In the genomic region with DNA sequence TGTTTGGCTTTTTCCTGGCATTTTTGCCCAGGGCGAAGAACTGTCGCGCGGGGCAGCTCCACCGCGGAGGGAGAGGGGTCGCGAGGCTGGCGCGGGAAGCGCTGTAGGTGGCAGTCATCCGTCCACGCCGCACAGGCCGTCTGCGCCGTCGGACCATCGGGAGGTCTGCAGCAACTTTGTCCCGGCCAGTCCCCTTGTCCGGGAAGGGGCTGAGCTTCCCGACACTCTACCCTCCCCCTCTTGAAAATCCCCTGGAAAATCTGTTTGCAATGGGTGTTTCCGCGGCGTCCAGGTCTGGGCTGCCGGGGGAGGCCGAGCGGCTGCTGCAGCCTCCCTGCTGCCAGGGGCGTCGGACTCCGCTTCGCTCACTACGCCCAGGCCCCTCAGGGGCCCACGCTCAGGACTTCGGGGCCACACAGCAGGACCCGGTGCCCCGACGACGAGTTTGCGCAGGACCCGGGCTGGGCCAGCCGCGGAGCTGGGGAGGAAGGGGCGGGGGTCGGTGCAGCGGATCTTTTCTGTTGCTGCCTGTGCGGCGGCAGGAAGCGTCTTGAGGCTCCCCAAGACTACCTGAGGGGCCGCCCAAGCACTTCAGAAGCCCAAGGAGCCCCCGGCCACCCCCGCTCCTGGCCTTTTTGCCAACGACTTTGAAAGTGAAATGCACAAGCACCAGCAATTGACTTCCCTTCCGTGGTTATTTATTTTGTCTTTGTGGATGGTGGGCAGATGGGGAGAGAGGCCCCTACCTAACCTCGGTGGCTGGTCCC, we compare ENCODE assay signal across 13 cellular contexts. TPM values are rescaled to one million over a fixed set of nuclear protein-coding genes. Genes with fewer than 3 reads are reported as not detected.
A peak's percentile ranks its signal among the peaks of the same experiment; 100 is the strongest.
DNase-seq lines count a peak whose midpoint lies in the region; ATAC-seq and TF ChIP-seq lines count a peak whose summit lies in the region.
"Had no signal": no experiment of that assay in that cellular context is flagged by ENCODE, and none has a peak within 500 bp of the region (broad histone marks: within the 10 kb centered on the region; RNA-seq: fewer than 3 reads in every experiment).

No MANE protein-coding gene starts in this region.

- H3K36me3 ChIP-seq in hepatocyte (replicated peaks; ENCODE audit: insufficient read depth, low read depth) (no peaks in the 10 kb centered on the region), Karpas-422 (ENCODE audit: insufficient read depth, low read length) (no peaks in the 10 kb centered on the region)
- H3K36me3 ChIP-seq: prostate gland had no signal

- H2AFZ ChIP-seq in hepatocyte: peak overlapping the region; percentile 29
- H2AFZ ChIP-seq in Karpas-422 (ENCODE audit: low read length): no peak overlapping the region

- peaks cover 40% of the 10 kb centered on the region for H3K4me1 Mint-ChIP-seq in activated CD4-positive, alpha-beta T cell treated with anti-CD3 and anti-CD28 coated beads, Interleukin-2, amount 10 ng/mL, durations not matched to agents 7 days and 5 days
- H3K4me1 Mint-ChIP-seq in stimulated activated naive B cell treated with anti-CD40 and anti-IgM and Interleukin-4, amounts not matched to agents 10 μg/mL and 1 μg/mL and 100 μg/mL, for 72 hours: peaks cover 29 to 64% of the 10 kb centered on the region in 2 donors

- CTCF ChIA-PET in activated CD4-positive, alpha-beta T cell treated with anti-CD3 and anti-CD28 coated beads, Interleukin-2, amount 10 ng/mL, durations not matched to agents 7 days and 5 days (lab: Charles Lee): interaction anchor here (1.5 to 14.5 kb wide), 6 partner anchors 8 to 152 kb away, joined by 3 to 257 read pairs (median 17); a partner anchor contains a TSS

- H3K27ac ChIP-seq in hepatocyte (no peak overlapping the region), Karpas-422 (ENCODE audit: low read length) (no peak overlapping the region)
- H3K27ac ChIP-seq: prostate gland had no signal

- POLR2A ChIA-PET in activated CD4-positive, alpha-beta T cell treated with anti-CD3 and anti-CD28 coated beads, Interleukin-2, amount 10 ng/mL, durations not matched to agents 7 days and 5 days (lab: Charles Lee): no interaction called here

- H3K27ac Mint-ChIP-seq in activated CD4-positive, alpha-beta T cell treated with anti-CD3 and anti-CD28 coated beads, Interleukin-2, amount 10 ng/mL, durations not matched to agents 7 days and 5 days: peak overlapping the region; percentile 64
- peak overlapping the region; percentile 79 for H3K27ac Mint-ChIP-seq in stimulated activated naive B cell treated with anti-CD40 and anti-IgM and Interleukin-4, amounts not matched to agents 10 μg/mL and 1 μg/mL and 100 μg/mL, for 72 hours

- peaks cover 19% of the 10 kb centered on the region for H3K79me2 ChIP-seq in hepatocyte
- H3K79me2 ChIP-seq in Karpas-422 (ENCODE audit: low read length): peaks cover 19% of the 10 kb centered on the region

- H3K4me2 ChIP-seq in hepatocyte (peak overlapping the region; percentile 100), Karpas-422 (ENCODE audit: low read depth, low read length, poor library complexity, severe bottlenecking) (no peak overlapping the region)

- peak overlapping the region; percentile 43 for H3K4me3 Mint-ChIP-seq in activated CD4-positive, alpha-beta T cell treated with anti-CD3 and anti-CD28 coated beads, Interleukin-2, amount 10 ng/mL, durations not matched to agents 7 days and 5 days
- H3K4me3 Mint-ChIP-seq in stimulated activated naive B cell treated with anti-CD40 and anti-IgM and Interleukin-4, amounts not matched to agents 10 μg/mL and 1 μg/mL and 100 μg/mL, for 72 hours: peak overlapping the region; percentile 67 to 76

- ATAC-seq in stimulated activated naive B cell treated with anti-CD40 and anti-IgM and Interleukin-4, amounts not matched to agents 10 μg/mL and 1 μg/mL and 100 μg/mL, for 72 hours (replicated peaks): no peak
- no peak for ATAC-seq in GM19351 (IDR thresholded peaks at IDR 0.05; ENCODE audit: unreplicated experiment)

- H3K4me1 ChIP-seq in hepatocyte (ENCODE audit: insufficient read depth) (peaks cover 75% of the 10 kb centered on the region), Karpas-422 (ENCODE audit: low read length) (peaks cover 16% of the 10 kb centered on the region)

- peaks cover 47% of the 10 kb centered on the region for H3K27me3 Mint-ChIP-seq in activated CD4-positive, alpha-beta T cell treated with anti-CD3 and anti-CD28 coated beads, Interleukin-2, amount 10 ng/mL, durations not matched to agents 7 days and 5 days
- H3K27me3 Mint-ChIP-seq in stimulated activated naive B cell treated with anti-CD40 and anti-IgM and Interleukin-4, amounts not matched to agents 10 μg/mL and 1 μg/mL and 100 μg/mL, for 72 hours: peaks cover 23 to 42% of the 10 kb centered on the region in 2 donors

- H3K9me3 Mint-ChIP-seq in activated CD4-positive, alpha-beta T cell treated with anti-CD3 and anti-CD28 coated beads, Interleukin-2, amount 10 ng/mL, durations not matched to agents 7 days and 5 days: no peaks in the 10 kb centered on the region
- H3K9me3 Mint-ChIP-seq in stimulated activated naive B cell treated with anti-CD40 and anti-IgM and Interleukin-4, amounts not matched to agents 10 μg/mL and 1 μg/mL and 100 μg/mL, for 72 hours: no peaks in the 10 kb centered on the region

- no peak overlapping the region for H3K9ac ChIP-seq in Karpas-422 (ENCODE audit: low read length)

- H3K9me3 ChIP-seq in hepatocyte (ENCODE audit: low read depth) (no peaks in the 10 kb centered on the region), Karpas-422 (ENCODE audit: low read length) (no peaks in the 10 kb centered on the region)
- H3K9me3 ChIP-seq: MG63, prostate gland had no signal

- H3K9me2 ChIP-seq in hepatocyte (replicated peaks; ENCODE audit: insufficient read depth) (no peaks in the 10 kb centered on the region), Karpas-422 (replicated peaks; ENCODE audit: insufficient read depth, low read length) (no peaks in the 10 kb centered on the region)

- 6% methylated on average over 48 of the region's 55 CpGs for whole genome bisulfite sequencing in hepatocyte (ENCODE audit: low lambda C conversion rate, missing lambda C conversion rate)

- H3K27me3 ChIP-seq in hepatocyte (peaks cover 37% of the 10 kb centered on the region), Karpas-422 (ENCODE audit: low read length) (no peaks in the 10 kb centered on the region)

- H3K36me3 Mint-ChIP-seq in activated CD4-positive, alpha-beta T cell treated with anti-CD3 and anti-CD28 coated beads, Interleukin-2, amount 10 ng/mL, durations not matched to agents 7 days and 5 days (ENCODE audit: low read depth): peaks cover 12% of the 10 kb centered on the region
- peaks cover 5 to 7% of the 10 kb centered on the region in 2 donors for H3K36me3 Mint-ChIP-seq in stimulated activated naive B cell treated with anti-CD40 and anti-IgM and Interleukin-4, amounts not matched to agents 10 μg/mL and 1 μg/mL and 100 μg/mL, for 72 hours

- H4K20me1 ChIP-seq in hepatocyte (ENCODE audit: insufficient read depth, poor library complexity, severe bottlenecking): peaks cover 21% of the 10 kb centered on the region
- peaks cover 17% of the 10 kb centered on the region for H4K20me1 ChIP-seq in Karpas-422 (ENCODE audit: insufficient read depth, low read depth, low read length)

- DNase-seq in activated CD4-positive, alpha-beta T cell treated with anti-CD3 and anti-CD28 coated beads, Interleukin-2, amount 10 ng/mL, durations not matched to agents 7 days and 5 days: no peak
- no peak for DNase-seq in activated CD4-positive, alpha-beta T cell treated with anti-CD3 and anti-CD28 coated beads, Interleukin-2, amount 50 U/mL, for 48 hours
- DNase-seq in T-helper 9 cell (peak; percentile 18), hepatocyte (ENCODE audit: low spot score) (peak; percentile 40), Karpas-422 (no peak), HPDE6-E6E7 (ENCODE audit: extremely low spot score) (no peak)
- DNase-seq in stimulated activated naive B cell treated with anti-CD40 and anti-IgM and Interleukin-4, amounts not matched to agents 10 μg/mL and 1 μg/mL and 100 μg/mL, for 72 hours: no peak
- DNase-seq: C1 segment of cervical spinal cord; erythroblast; NK-92 treated with Interleukin-12 subunit alpha and Interleukin-12 subunit beta, amount 100 ng/mL, for 24 hours had no signal

- no peak for TF ChIP-seq CTCF in hepatocyte (IDR thresholded peaks at IDR 0.05; ENCODE audit: poor library complexity)

- H3K4me3 ChIP-seq in hepatocyte: no peak overlapping the region
- H3K4me3 ChIP-seq in Karpas-422 (ENCODE audit: low read length): no peak overlapping the region
- H3K4me3 ChIP-seq: MG63, prostate gland had no signal

RNA-seq across cellular contexts. Expression of a gene that starts 2.3 kb away (rescaled TPM):
- total RNA-seq in activated CD4-positive, alpha-beta T cell treated with anti-CD3 and anti-CD28 coated beads, Interleukin-2, amount 10 ng/mL, durations not matched to agents 7 days and 5 days: 10 to 100 TPM; 35.0 TPM
- 49.6 and 56.1 TPM in 2 replicates for total RNA-seq in hepatocyte
- 74.3 and 86.7 TPM in 2 replicates for polyA plus RNA-seq in hepatocyte
- 33.3 and 86.5 TPM in 2 replicates for total RNA-seq in Karpas-422 (2014; rRNA removed; shearing (Covaris generic); ENCODE audit: low replicate concordance)

RNA-seq across cellular contexts. Expression of a gene that starts 44.7 kb away (rescaled TPM):
- total RNA-seq in activated CD4-positive, alpha-beta T cell treated with anti-CD3 and anti-CD28 coated beads, Interleukin-2, amount 10 ng/mL, durations not matched to agents 7 days and 5 days: 1 to 10 TPM; 4.3 to 6.4 TPM
- 4.3 and 8.6 TPM in 2 replicates for total RNA-seq in hepatocyte
- 6.5 and 8.3 TPM in 2 replicates for polyA plus RNA-seq in hepatocyte
- 8.0 and 26.4 TPM in 2 replicates for total RNA-seq in Karpas-422 (2014; rRNA removed; shearing (Covaris generic); ENCODE audit: low replicate concordance)

Comparison
In these comparisons a context has a peak if more than half of its experiments do, and no peak if none do; other contexts are left out.
1. DNase-seq: peak in T-helper 9 cell (single experiment) and hepatocyte (single experiment); none in activated CD4-positive, alpha-beta T cell treated with anti-CD3 and anti-CD28 coated beads, Interleukin-2, amount 10 ng/mL, durations not matched to agents 7 days and 5 days (single experiment), activated CD4-positive, alpha-beta T cell treated with anti-CD3 and anti-CD28 coated beads, Interleukin-2, amount 50 U/mL, for 48 hours (0 of 2), stimulated activated naive B cell treated with anti-CD40 and anti-IgM and Interleukin-4, amounts not matched to agents 10 μg/mL and 1 μg/mL and 100 μg/mL, for 72 hours (single experiment), Karpas-422 (single experiment) and HPDE6-E6E7 (single experiment).